8 cellular contexts compared by ENCODE assay signal in genomic region chr6:111259089-111259831, GRCh38.
DNase-seq lines count a peak whose midpoint lies in the region; ATAC-seq and TF ChIP-seq lines count a peak whose summit lies in the region.

No MANE protein-coding gene starts in this region.

- H4K20me1 ChIP-seq in MM.1S (ENCODE audit: insufficient read depth, low read length): no peaks in the 10 kb centered on the region

- no peaks in the 10 kb centered on the region for H3K27me3 ChIP-seq in MM.1S (replicated peaks; ENCODE audit: insufficient read depth, low read length)
- H3K27me3 ChIP-seq in gastroesophageal sphincter: peaks cover 8% of the 10 kb centered on the region
- H3K27me3 ChIP-seq in neutrophil: no peaks in the 10 kb centered on the region

- peak overlapping the region; percentile 81 for H3K4me3 ChIP-seq in MM.1S (ENCODE audit: low read length)
- peak overlapping the region; percentile 57 to 87 for H3K4me3 ChIP-seq in gastroesophageal sphincter
- H3K4me3 ChIP-seq in neutrophil (ENCODE audit: low read depth in 1 of 2, low read length in 1 of 2): peak overlapping the region; percentile 76 to 79

- WGBS in gastroesophageal sphincter (ENCODE audit: low coverage in 1 of 2), 2 donors: 1% methylated on average over 14 to 15 of the region's 59 CpGs

- H2AFZ ChIP-seq in MM.1S (ENCODE audit: low read length): peak overlapping the region; percentile 70

- H3K27ac ChIP-seq in MM.1S (ENCODE audit: low read length): peak overlapping the region; percentile 83
- peak overlapping the region; percentile 39 to 93 (median 90) for H3K27ac ChIP-seq in gastroesophageal sphincter
- peak overlapping the region; percentile 92 for H3K27ac ChIP-seq in neutrophil

- H3K9me2 ChIP-seq in MM.1S (replicated peaks; ENCODE audit: insufficient read depth, low read length): no peaks in the 10 kb centered on the region

- peak overlapping the region; percentile 66 for H3K4me2 ChIP-seq in MM.1S (ENCODE audit: low read depth, low read length)

- TF ChIP-seq CTCF in MM.1S (IDR thresholded peaks at IDR 0.05; ENCODE audit: low read length) (peak; percentile 93), gastroesophageal sphincter (IDR thresholded peaks at IDR 0.05) (peak; percentile 88 to 99 (median 95)), neutrophil (IDR thresholded peaks at IDR 0.05) (peak; percentile 99)

- TF ChIP-seq POLR2A in gastroesophageal sphincter (IDR thresholded peaks at IDR 0.05): peak; percentile 65 to 69

- DNase-seq in GM03348 (ENCODE audit: low spot score) (peak; percentile 98), HCEC 1CT (peak; percentile 99), MM.1S (peak; percentile 100), SIG-M5 (lab: John Stamatoyannopoulos, UW) (peak; percentile 95), superior temporal gyrus (ENCODE audit: extremely low spot score) (peak; percentile 100)
- DNase-seq in activated naive CD4-positive, alpha-beta T cell (lab: John Stamatoyannopoulos, UW): peak; percentile 97 to 99 (median 98)

- no peak for TF ChIP-seq EP300 in gastroesophageal sphincter (IDR thresholded peaks at IDR 0.05)

- peaks cover 27% of the 10 kb centered on the region for H3K79me2 ChIP-seq in MM.1S (ENCODE audit: low read length)

- no peaks in the 10 kb centered on the region; the same call in 1 of the 2 replicates for H3F3A ChIP-seq in MM.1S (ENCODE audit: insufficient read depth, low read length)

- H3K36me3 ChIP-seq in MM.1S (replicated peaks; ENCODE audit: insufficient read depth, low read length): peaks cover 5% of the 10 kb centered on the region; the same call in 1 of the 2 replicates
- peaks cover 0 to 6% of the 10 kb centered on the region in 2 donors for H3K36me3 ChIP-seq in gastroesophageal sphincter
- peaks cover 7% of the 10 kb centered on the region for H3K36me3 ChIP-seq in neutrophil

- H3K4me1 ChIP-seq in MM.1S (ENCODE audit: low read length): no peaks in the 10 kb centered on the region
- peaks cover 0 to 32% (median 8%) of the 10 kb centered on the region in 3 donors for H3K4me1 ChIP-seq in gastroesophageal sphincter
- peaks cover 9 to 17% of the 10 kb centered on the region in 2 experiments for H3K4me1 ChIP-seq in neutrophil (ENCODE audit: control insufficient read depth in 1 of 2, insufficient read depth in 1 of 2, low read depth in 1 of 2, low read length in 1 of 2)

- H3K9me3 ChIP-seq in MM.1S (replicated peaks; ENCODE audit: insufficient read depth, low read length): no peaks in the 10 kb centered on the region
- no peaks in the 10 kb centered on the region for H3K9me3 ChIP-seq in gastroesophageal sphincter
- H3K9me3 ChIP-seq in neutrophil: no peaks in the 10 kb centered on the region

- peak; percentile 99 for ATAC-seq in gastroesophageal sphincter

- peak overlapping the region; percentile 74 for H3K9ac ChIP-seq in MM.1S (ENCODE audit: low read length)

Comparison
In these comparisons a context has a peak if more than half of its experiments do, and no peak if none do; other contexts are left out.
1. Peak in every context shown above with its lines: DNase-seq, ATAC-seq, H3K4me3 ChIP-seq and H3K27ac ChIP-seq.